30 cellular contexts compared by ENCODE assay signal in the genomic region with DNA sequence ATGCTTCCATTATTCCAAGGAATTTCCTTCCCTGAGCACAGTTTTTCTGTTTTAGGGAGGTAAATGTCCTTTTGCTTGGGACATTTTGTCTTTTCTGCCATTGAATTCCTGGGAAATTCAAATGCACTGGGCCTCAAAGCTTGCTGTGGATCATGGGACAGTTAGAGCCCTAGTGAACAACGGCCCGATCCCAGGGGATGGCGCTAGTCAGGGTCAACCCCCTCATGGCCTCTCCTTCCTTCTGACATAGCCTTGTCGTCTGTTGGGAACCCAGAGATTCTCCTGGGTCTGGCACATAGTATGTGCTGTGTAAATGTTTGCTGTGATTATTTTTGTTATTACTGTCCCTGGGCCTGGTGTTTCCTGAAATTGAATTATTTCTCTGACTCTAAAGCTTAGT. TPM values are rescaled to one million over a fixed set of nuclear protein-coding genes. Genes with fewer than 3 reads are reported as not detected.
"Had no signal": no experiment of that assay in that cellular context is flagged by ENCODE, and none has a peak within 500 bp of the region (broad histone marks: within the 10 kb centered on the region; RNA-seq: fewer than 3 reads in every experiment).

No MANE protein-coding gene starts in this region.

- H3K9ac ChIP-seq: parathyroid adenoma had no signal

- H3K36me3 ChIP-seq: gastroesophageal sphincter, heart right ventricle, neutrophil, sigmoid colon, spleen, thoracic aorta, tibial nerve, upper lobe of right lung, uterus had no signal

- DNase-seq: cerebellar nuclear complex; cortex of kidney; effector CD4-positive, alpha-beta T cell; foreskin fibroblast; hippocampal formation; kidney glomerular epithelial cell; mesenchymal stem cell; mucosa of descending colon; naive B cell; sigmoid colon; spleen; stimulated activated CD4-positive, alpha-beta T cell treated with anti-CD3 and anti-CD28 coated beads, Interleukin-4, amount 100 ng/mL, for 4 hours; stimulated activated naive CD8-positive, alpha-beta T cell treated with anti-CD3 and anti-CD28 coated beads, Interleukin-15, Interleukin-2, amounts not matched to agents 100 U/mL and 50 U/mL, for 24 hours; upper lobe of right lung; uterus had no signal

- H3K27ac ChIP-seq: epithelial cell of prostate, neutrophil, parathyroid adenoma, sigmoid colon, spleen, thoracic aorta, tibial nerve, upper lobe of right lung, uterus had no signal

- H3K4me3 Mint-ChIP-seq: mesothelial cell of epicardium; naive B cell; natural killer cell treated with Interleukin-12 subunit alpha and Interleukin-12 subunit beta and Interleukin-15 and Interleukin-18, amount 100 ng/mL, for 72 hours; neural crest cell; stimulated activated memory B cell treated with anti-CD40 and anti-IgM and Interleukin-4, amounts not matched to agents 10 μg/mL and 1 μg/mL and 100 μg/mL, for 72 hours had no signal

- H3K9me3 ChIP-seq: gastroesophageal sphincter, heart right ventricle, mucosa of descending colon, neutrophil, sigmoid colon, spleen, thoracic aorta, tibial nerve, upper lobe of right lung, uterus had no signal

- H3K9me3 Mint-ChIP-seq: mesothelial cell of epicardium; naive B cell; natural killer cell treated with Interleukin-12 subunit alpha and Interleukin-12 subunit beta and Interleukin-15 and Interleukin-18, amount 100 ng/mL, for 72 hours; neural crest cell; stimulated activated memory B cell treated with anti-CD40 and anti-IgM and Interleukin-4, amounts not matched to agents 10 μg/mL and 1 μg/mL and 100 μg/mL, for 72 hours had no signal

- H3K27me3 ChIP-seq: gastroesophageal sphincter, heart right ventricle, sigmoid colon, spleen, tibial nerve, upper lobe of right lung, uterus had no signal

- H3K4me1 ChIP-seq: parathyroid adenoma had no signal

- H3K4me3 ChIP-seq: gastroesophageal sphincter, heart right ventricle, mucosa of descending colon, sigmoid colon, skin epidermis, spleen, thoracic aorta, tibial nerve, upper lobe of right lung, uterus had no signal

- H3K36me3 Mint-ChIP-seq: mesothelial cell of epicardium; naive B cell; natural killer cell treated with Interleukin-12 subunit alpha and Interleukin-12 subunit beta and Interleukin-15 and Interleukin-18, amount 100 ng/mL, for 72 hours; stimulated activated memory B cell treated with anti-CD40 and anti-IgM and Interleukin-4, amounts not matched to agents 10 μg/mL and 1 μg/mL and 100 μg/mL, for 72 hours had no signal

- H3K27me3 Mint-ChIP-seq: stimulated activated memory B cell treated with anti-CD40 and anti-IgM and Interleukin-4, amounts not matched to agents 10 μg/mL and 1 μg/mL and 100 μg/mL, for 72 hours had no signal

- H3K27ac Mint-ChIP-seq: mesothelial cell of epicardium; natural killer cell treated with Interleukin-12 subunit alpha and Interleukin-12 subunit beta and Interleukin-15 and Interleukin-18, amount 100 ng/mL, for 72 hours; progenitor cell of endocrine pancreas; stimulated activated memory B cell treated with anti-CD40 and anti-IgM and Interleukin-4, amounts not matched to agents 10 μg/mL and 1 μg/mL and 100 μg/mL, for 72 hours had no signal

- H3K4me1 Mint-ChIP-seq: naive B cell; neural crest cell; stimulated activated memory B cell treated with anti-CD40 and anti-IgM and Interleukin-4, amounts not matched to agents 10 μg/mL and 1 μg/mL and 100 μg/mL, for 72 hours had no signal

- ATAC-seq: esophagus mucosa; gastroesophageal sphincter; mucosa of descending colon; natural killer cell treated with Interleukin-12 subunit alpha and Interleukin-12 subunit beta and Interleukin-15 and Interleukin-18, amount 100 ng/mL, for 72 hours; stimulated activated memory B cell treated with anti-CD40 and anti-IgM and Interleukin-4, amounts not matched to agents 10 μg/mL and 1 μg/mL and 100 μg/mL, for 72 hours; stimulated activated naive CD8-positive, alpha-beta T cell treated with anti-CD3 and anti-CD28 coated beads, Interleukin-15, Interleukin-2, amounts not matched to agents 100 U/mL and 50 U/mL, for 24 hours; upper lobe of right lung had no signal

RNA-seq across cellular contexts. Expression of a gene that starts 30.7 kb away (rescaled TPM):
- total RNA-seq: lung microvascular endothelial cell, progenitor cell of endocrine pancreas had no signal
